Comparison of ENCODE assay signal across 8 cellular contexts in genomic region chr3:170572665-170573253, GRCh38. TPM values are rescaled to one million over a fixed set of nuclear protein-coding genes. Genes with fewer than 3 reads are reported as not detected.
A peak's percentile ranks its signal among the peaks of the same experiment; 100 is the strongest.
DNase-seq lines count a peak whose midpoint lies in the region; ATAC-seq lines count a peak whose summit lies in the region.

No MANE protein-coding gene starts in this region.

- ATAC-seq in HG02840 (IDR thresholded peaks at IDR 0.05; ENCODE audit: low FRiP score, unreplicated experiment) = peak; percentile 96

- DNase-seq in activated T-cell treated with anti-CD3 and anti-CD28 coated beads for 24 hours (ENCODE audit: low read depth) (peak; percentile 14), RKO (ENCODE audit: low spot score) (peak; percentile 63), myocyte (ENCODE audit: low read depth) (peak; percentile 81), SKM-1 treated with dmso at 0.1 percent for 144 hours (lab: John Stamatoyannopoulos, UW; ENCODE audit: unreplicated experiment) (no peak), anterior cingulate cortex (lab: John Stamatoyannopoulos, UW) (no peak), NCI-H1417 treated with DMSO at 0.1 percent for 48 hours (lab: John Stamatoyannopoulos, UW) (no peak)
- no peak for DNase-seq in activated T-cell treated with anti-CD3 and anti-CD28 coated beads, Interleukin-2, amount 50 U/mL, for 48 hours

RNA-seq across cellular contexts. Expression of gene SLC7A14, which starts 13.1 kb away (rescaled TPM):
- total RNA-seq in myocyte = 0.21 and 0.24 TPM in 2 replicates
- 0.03 TPM for polyA plus RNA-seq in myocyte (2012)

Comparison
In these comparisons a context has a peak if more than half of its experiments do, and no peak if none do; other contexts are left out.
1. DNase-seq: peak in activated T-cell treated with anti-CD3 and anti-CD28 coated beads for 24 hours (single experiment), RKO (single experiment) and myocyte (single experiment); none in activated T-cell treated with anti-CD3 and anti-CD28 coated beads, Interleukin-2, amount 50 U/mL, for 48 hours (0 of 2), SKM-1 treated with dmso at 0.1 percent for 144 hours (single experiment), anterior cingulate cortex (0 of 58) and NCI-H1417 treated with DMSO at 0.1 percent for 48 hours (single experiment).